Comparison of ENCODE assay signal across 2 cellular contexts in the genomic region with DNA sequence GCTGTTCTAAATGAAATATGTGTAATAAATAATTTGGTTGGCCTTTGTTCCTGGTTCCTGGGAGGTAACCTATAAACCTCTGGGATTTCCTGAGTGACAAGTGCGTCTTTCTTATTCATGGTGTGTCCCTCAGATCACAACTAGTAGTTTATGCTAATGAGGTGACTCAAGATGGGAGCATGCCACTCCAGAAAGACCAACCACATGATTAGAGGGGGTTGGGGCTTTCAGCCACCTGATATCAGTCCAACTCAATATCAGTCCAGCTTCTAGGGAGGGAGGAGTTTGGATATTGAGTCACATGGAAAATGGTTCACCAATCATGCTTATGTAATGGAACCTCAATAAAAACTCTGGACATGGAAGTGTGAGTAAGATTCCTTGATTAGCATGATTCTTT.
TF ChIP-seq lines count a peak whose summit lies in the region.

No MANE protein-coding gene starts in this region.

TF ChIP-seq in HEK293, 187 proteins besides CTCF, POLR2A, EP300 and RAD21 (continued from another document):
- TF ChIP-seq, protein P1, sequence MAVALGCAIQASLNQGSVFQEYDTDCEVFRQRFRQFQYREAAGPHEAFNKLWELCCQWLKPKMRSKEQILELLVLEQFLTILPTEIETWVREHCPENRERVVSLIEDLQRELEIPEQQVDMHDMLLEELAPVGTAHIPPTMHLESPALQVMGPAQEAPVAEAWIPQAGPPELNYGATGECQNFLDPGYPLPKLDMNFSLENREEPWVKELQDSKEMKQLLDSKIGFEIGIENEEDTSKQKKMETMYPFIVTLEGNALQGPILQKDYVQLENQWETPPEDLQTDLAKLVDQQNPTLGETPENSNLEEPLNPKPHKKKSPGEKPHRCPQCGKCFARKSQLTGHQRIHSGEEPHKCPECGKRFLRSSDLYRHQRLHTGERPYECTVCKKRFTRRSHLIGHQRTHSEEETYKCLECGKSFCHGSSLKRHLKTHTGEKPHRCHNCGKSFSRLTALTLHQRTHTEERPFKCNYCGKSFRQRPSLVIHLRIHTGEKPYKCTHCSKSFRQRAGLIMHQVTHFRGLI (tag by site-specific recombination; IDR thresholded peaks at IDR 0.05), result 0 out of 2 replicates have a peak, but pooled peaks have one; percentile 19
- TF ChIP-seq ZNF785 (tag by site-specific recombination; IDR thresholded peaks at IDR 0.05), result no peak

TF ChIP-seq in endothelial cell of umbilical vein, 7 proteins besides CTCF, POLR2A, EP300 and RAD21 (continued from another document):
- no peak for TF ChIP-seq MYC (IDR thresholded peaks at IDR 0.05; ENCODE audit: low read depth, low read length)
